In genomic region chr3:94494992-94495391, GRCh38 we compare ENCODE assay signal across 24 cellular contexts.
"Had no signal": no experiment of that assay in that cellular context is flagged by ENCODE, and none has a peak within 500 bp of the region (broad histone marks: within the 10 kb centered on the region; RNA-seq: fewer than 3 reads in every experiment).

No MANE protein-coding gene starts in this region.

- H3K36me3 ChIP-seq: colonic mucosa, esophagus squamous epithelium, gastrocnemius medialis, heart right ventricle, left lung, lower lobe of right lung had no signal

- ATAC-seq: effector memory CD8-positive, alpha-beta T cell; esophagus mucosa; gastrocnemius medialis; heart right ventricle; left cardiac atrium; left lung; left ventricle myocardium superior; lower lobe of right lung; mucosa of descending colon had no signal

- H3K4me3 Mint-ChIP-seq: dendritic cell treated with granulocyte-macrophage colony-stimulating factor and Interleukin-4, amounts not matched to agents 40 ng/mL and 50 ng/mL, for 4 days; effector memory CD8-positive, alpha-beta T cell; endodermal cell; mesothelial cell of epicardium had no signal

- H3K27ac Mint-ChIP-seq: dendritic cell treated with granulocyte-macrophage colony-stimulating factor and Interleukin-4, amounts not matched to agents 40 ng/mL and 50 ng/mL, for 4 days; effector memory CD8-positive, alpha-beta T cell; endodermal cell; mesothelial cell of epicardium had no signal

- H3K9me3 Mint-ChIP-seq: endodermal cell had no signal

- DNase-seq: colonic mucosa; cortex of kidney; effector CD8-positive, alpha-beta T cell; effector memory CD8-positive, alpha-beta T cell; endodermal cell; erythroblast; esophagus squamous epithelium; foreskin fibroblast; foreskin melanocyte; gastrocnemius medialis; glutamatergic neuron; head of caudate nucleus; heart right ventricle; hippocampal formation; left cardiac atrium; left lung; left ventricle myocardium superior; lower lobe of right lung; mesenchymal stem cell; mucosa of descending colon had no signal

- H3K4me3 ChIP-seq: colonic mucosa, esophagus squamous epithelium, gastrocnemius medialis, heart right ventricle, left lung, lower lobe of right lung, mucosa of descending colon had no signal

- H3K9me3 ChIP-seq: colonic mucosa, esophagus squamous epithelium, gastrocnemius medialis, heart right ventricle, left lung, lower lobe of right lung, mucosa of descending colon had no signal

- H3K27me3 ChIP-seq: colonic mucosa, esophagus squamous epithelium, gastrocnemius medialis, heart right ventricle, left lung had no signal

- H3K27ac ChIP-seq: colonic mucosa, epithelial cell of prostate, esophagus squamous epithelium, gastrocnemius medialis, heart right ventricle, left lung, lower lobe of right lung had no signal

- H3K4me1 ChIP-seq: colonic mucosa, esophagus squamous epithelium, gastrocnemius medialis, heart right ventricle, left lung, lower lobe of right lung had no signal

- H3K4me1 Mint-ChIP-seq: mesothelial cell of epicardium had no signal

- H3K27me3 Mint-ChIP-seq: dendritic cell treated with granulocyte-macrophage colony-stimulating factor and Interleukin-4, amounts not matched to agents 40 ng/mL and 50 ng/mL, for 4 days; effector memory CD8-positive, alpha-beta T cell had no signal

- H3K36me3 Mint-ChIP-seq: mesothelial cell of epicardium had no signal
